In the genomic region with DNA sequence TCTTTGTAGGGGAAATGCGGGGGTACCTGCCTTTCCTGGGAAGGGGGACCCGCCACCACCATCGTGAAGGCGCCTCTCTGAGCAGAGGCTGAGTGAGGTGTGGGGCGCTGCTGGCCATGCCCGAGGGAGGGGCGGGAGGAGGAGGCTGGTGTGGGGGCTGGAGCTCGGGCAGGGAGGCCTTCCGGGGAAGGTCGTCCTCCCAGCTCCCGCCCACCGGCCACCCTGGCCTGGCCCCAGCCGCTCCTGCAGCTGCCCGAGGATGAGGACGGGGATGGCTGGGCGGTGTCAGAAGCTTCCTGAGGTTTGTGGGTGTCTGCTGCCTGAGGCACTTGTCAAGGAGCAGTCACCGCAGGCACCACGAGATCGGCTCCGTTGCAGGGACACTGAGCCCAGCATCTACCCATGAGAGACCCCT, we compare ENCODE assay signal across 9 cellular contexts. TPM values are rescaled to one million over a fixed set of nuclear protein-coding genes. Genes with fewer than 3 reads are reported as not detected.
DNase-seq lines count a peak whose midpoint lies in the region; ATAC-seq and TF ChIP-seq lines count a peak whose summit lies in the region.
"Had no signal": no experiment of that assay in that cellular context is flagged by ENCODE, and none has a peak within 500 bp of the region (broad histone marks: within the 10 kb centered on the region; RNA-seq: fewer than 3 reads in every experiment).

No MANE protein-coding gene starts in this region.

- H3K4me1 Mint-ChIP-seq in CD14-positive monocyte, result peaks cover 54% of the 10 kb centered on the region

- H3K9me3 Mint-ChIP-seq in CD14-positive monocyte, result no peaks in the 10 kb centered on the region

- intact Hi-C loops in CD14-positive monocyte (cut with micrococcal nuclease), result no loop called here
- intact Hi-C loops in heart right ventricle (cut with DNase I), result no loop called here

- H3K36me3 Mint-ChIP-seq in CD14-positive monocyte, result peaks cover 26 to 52% of the 10 kb centered on the region in 2 donors

- peak overlapping the region; percentile 46 to 91 (median 86) for H3K27ac Mint-ChIP-seq in CD14-positive monocyte

- H3K27me3 ChIP-seq in RWPE2 (ENCODE audit: insufficient read depth, poor library complexity, severe bottlenecking) (no peaks in the 10 kb centered on the region), heart right ventricle (no peaks in the 10 kb centered on the region), osteoblast (ENCODE audit: insufficient read depth, low read length) (no peaks in the 10 kb centered on the region)

- peaks cover 35% of the 10 kb centered on the region for H3K79me2 ChIP-seq in osteoblast (ENCODE audit: insufficient read depth, low read length)

- no peaks in the 10 kb centered on the region for H3K9me3 ChIP-seq in RWPE2 (ENCODE audit: severe bottlenecking)
- H3K9me3 ChIP-seq in heart right ventricle, result no peaks in the 10 kb centered on the region
- no peaks in the 10 kb centered on the region for H3K9me3 ChIP-seq in osteoblast (ENCODE audit: low read depth, low read length)

- peak overlapping the region; percentile 59 for H2AFZ ChIP-seq in osteoblast (ENCODE audit: low read length)
- H2AFZ ChIP-seq: GM23248 had no signal

- DNase-seq in CD14-positive monocyte (ENCODE audit: low spot score), result no peak
- DNase-seq in RWPE2 (ENCODE audit: low spot score), result no peak
- peak in 1 of 2 donors; percentile 29 for DNase-seq in heart right ventricle
- no peak for DNase-seq in osteoblast (ENCODE audit: insufficient read length, low spot score, missing footprints)
- DNase-seq in SKM-1 (lab: John Stamatoyannopoulos, UW; ENCODE audit: unreplicated experiment), result no peak
- no peak for DNase-seq in NCI-H2081 (lab: John Stamatoyannopoulos, UW)
- DNase-seq in GDM1 (lab: John Stamatoyannopoulos, UW), result no peak

- H3K4me1 ChIP-seq in RWPE2 (ENCODE audit: insufficient read depth, poor library complexity, severe bottlenecking), result peaks cover 42% of the 10 kb centered on the region
- H3K4me1 ChIP-seq in heart right ventricle, result peaks cover 8 to 55% (median 43%) of the 10 kb centered on the region in 9 donors
- peaks cover 20% of the 10 kb centered on the region for H3K4me1 ChIP-seq in osteoblast (ENCODE audit: insufficient read depth, low read length)

- H3K4me3 ChIP-seq in RWPE2 (ENCODE audit: severe bottlenecking), result no peak overlapping the region
- peak overlapping the region in 5 of 10 donors; percentile 2 to 26 (median 12) for H3K4me3 ChIP-seq in heart right ventricle
- H3K4me3 ChIP-seq in osteoblast (ENCODE audit: insufficient read depth, low read length), result no peak overlapping the region
- H3K4me3 ChIP-seq: GM23248 had no signal

- H3K4me3 Mint-ChIP-seq in CD14-positive monocyte, result peak overlapping the region; percentile 72 to 87

- peaks cover under 1 to 2% (median 1%) of the 10 kb centered on the region in 3 donors for H3K27me3 Mint-ChIP-seq in CD14-positive monocyte (ENCODE audit: low read depth in 3 of 3)

- peak overlapping the region; percentile 9 for H3K4me2 ChIP-seq in osteoblast (ENCODE audit: insufficient read depth, low read length)

- WGBS in heart right ventricle, 2 donors, result 56 to 64% methylated on average over 20 of the region's 20 CpGs

- no peaks in the 10 kb centered on the region for H4K20me1 ChIP-seq in osteoblast (ENCODE audit: insufficient read depth, low read length)

- peaks cover 23% of the 10 kb centered on the region for H3K36me3 ChIP-seq in RWPE2 (ENCODE audit: low read depth)
- H3K36me3 ChIP-seq in heart right ventricle, result peaks cover 0 to 26% (median 11%) of the 10 kb centered on the region in 9 donors
- peaks cover 5% of the 10 kb centered on the region for H3K36me3 ChIP-seq in osteoblast (ENCODE audit: insufficient read depth, low read length)

- peak; percentile 1 for TF ChIP-seq CTCF in CD14-positive monocyte (IDR thresholded peaks at IDR 0.05)
- TF ChIP-seq CTCF in RWPE2 (IDR thresholded peaks at IDR 0.05; ENCODE audit: poor library complexity, severe bottlenecking), result no peak
- no peak for TF ChIP-seq CTCF in heart right ventricle (IDR thresholded peaks at IDR 0.05)
- no peak for TF ChIP-seq CTCF in osteoblast (IDR thresholded peaks at IDR 0.05; ENCODE audit: extremely low read depth, low read depth, low read length)

- peak; percentile 38 for ATAC-seq in RWPE2 (ENCODE audit: low read depth)
- peak; percentile 4 to 40 (median 36) for ATAC-seq in heart right ventricle
- no peak for ATAC-seq in GM21717 (IDR thresholded peaks at IDR 0.05; ENCODE audit: unreplicated experiment)

- H3K27ac ChIP-seq in RWPE2 (ENCODE audit: poor library complexity, severe bottlenecking) (peak overlapping the region; percentile 72), heart right ventricle (peak overlapping the region in 9 of 10 donors; percentile 52 to 85 (median 79)), osteoblast (ENCODE audit: low read depth, low read length) (no peak overlapping the region)
- H3K27ac ChIP-seq: GM23248 had no signal

RNA-seq across cellular contexts. Expression of a gene that starts 11.4 kb away (rescaled TPM):
- polyA plus RNA-seq in CD14-positive monocyte, result 1 to 10 TPM; 2.4 to 2.7 TPM
- total RNA-seq in heart right ventricle, result 10 to 100 TPM; 11.1 to 21.3 (median 15.1) TPM
- 10 to 100 TPM; 11.9 to 15.3 TPM for polyA plus RNA-seq in heart right ventricle
- 15.3 and 18.5 TPM in 2 replicates for total RNA-seq in osteoblast
